ENCODE assay signal across 26 cellular contexts in the genomic region with DNA sequence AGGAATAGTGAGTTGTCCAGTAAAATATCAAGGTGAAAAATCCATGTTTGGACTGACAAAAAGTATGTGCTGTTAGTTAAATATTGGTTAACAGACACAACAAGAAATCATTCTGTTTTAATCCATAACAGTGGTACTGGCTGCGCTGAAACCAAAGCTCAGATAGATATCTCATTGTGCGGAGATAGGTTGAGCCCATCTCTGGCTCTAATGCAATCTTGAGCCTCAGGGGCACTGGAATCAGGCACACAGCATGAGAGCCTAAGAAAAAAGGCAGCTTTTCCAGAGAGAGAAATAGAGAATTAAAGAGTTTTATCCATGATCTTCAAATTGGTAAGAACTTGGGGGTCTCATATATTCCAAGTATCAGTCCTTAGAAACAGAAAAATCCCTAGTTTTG.
"Had no signal": no experiment of that assay in that cellular context is flagged by ENCODE, and none has a peak within 500 bp of the region (broad histone marks: within the 10 kb centered on the region; RNA-seq: fewer than 3 reads in every experiment).

No MANE protein-coding gene starts in this region.

- H3K4me3 ChIP-seq: colonic mucosa, coronary artery, dorsolateral prefrontal cortex, esophagus muscularis mucosa, esophagus squamous epithelium, gastrocnemius medialis, gastroesophageal sphincter, heart left ventricle, heart right ventricle, hepatocyte had no signal

- H3K27me3 Mint-ChIP-seq: effector memory CD8-positive, alpha-beta T cell had no signal

- H3K36me3 ChIP-seq: colonic mucosa, esophagus muscularis mucosa, esophagus squamous epithelium, gastrocnemius medialis, gastroesophageal sphincter, heart left ventricle, heart right ventricle had no signal

- H3K27me3 ChIP-seq: colonic mucosa, esophagus muscularis mucosa, esophagus squamous epithelium, foreskin keratinocyte, gastrocnemius medialis, gastroesophageal sphincter, heart left ventricle, hepatocyte had no signal

- H3K4me2 ChIP-seq: hepatocyte had no signal

- H3K79me2 ChIP-seq: hepatocyte had no signal

- ATAC-seq: effector memory CD8-positive, alpha-beta T cell; esophagus mucosa; foreskin keratinocyte; gastrocnemius medialis; gastroesophageal sphincter; heart left ventricle; heart right ventricle had no signal

- H3K4me1 Mint-ChIP-seq: endodermal cell had no signal

- DNase-seq: colonic mucosa; cortex of kidney; dermis blood vessel endothelial cell; dorsolateral prefrontal cortex; effector CD4-positive, alpha-beta T cell; effector CD8-positive, alpha-beta T cell; effector memory CD4-positive, alpha-beta T cell; effector memory CD8-positive, alpha-beta T cell; endodermal cell; erythroblast; esophagus squamous epithelium; foreskin keratinocyte; foreskin melanocyte; gastrocnemius medialis; glutamatergic neuron; head of caudate nucleus; heart left ventricle; heart right ventricle; hippocampal formation had no signal

- H3K4me1 ChIP-seq: colonic mucosa, esophagus muscularis mucosa, esophagus squamous epithelium, foreskin keratinocyte, gastrocnemius medialis, gastroesophageal sphincter, heart left ventricle, heart right ventricle had no signal

- H2AFZ ChIP-seq: hepatocyte had no signal

- H3K27ac Mint-ChIP-seq: dendritic cell treated with granulocyte-macrophage colony-stimulating factor and Interleukin-4, amounts not matched to agents 40 ng/mL and 50 ng/mL, for 4 days; effector memory CD8-positive, alpha-beta T cell; endodermal cell had no signal

- H3K4me3 Mint-ChIP-seq: dendritic cell treated with granulocyte-macrophage colony-stimulating factor and Interleukin-4, amounts not matched to agents 40 ng/mL and 50 ng/mL, for 4 days; effector memory CD8-positive, alpha-beta T cell; endodermal cell had no signal

- H3K9me3 ChIP-seq: colonic mucosa, esophagus squamous epithelium had no signal

- H3K27ac ChIP-seq: colonic mucosa, coronary artery, dorsolateral prefrontal cortex, epithelial cell of prostate, esophagus muscularis mucosa, esophagus squamous epithelium, foreskin keratinocyte, gastrocnemius medialis, gastroesophageal sphincter, heart left ventricle, heart right ventricle, hepatocyte had no signal
